29 cellular contexts compared by ENCODE assay signal in genomic region chr1:232426801-232427200, GRCh38.
"Had no signal": no experiment of that assay in that cellular context is flagged by ENCODE, and none has a peak within 500 bp of the region (broad histone marks: within the 10 kb centered on the region; RNA-seq: fewer than 3 reads in every experiment).

No MANE protein-coding gene starts in this region.

- ATAC-seq: activated CD8-positive, alpha-beta memory T cell treated with anti-CD3 and anti-CD28 coated beads, Interleukin-2, amount 10 ng/mL, durations not matched to agents 7 days and 5 days; activated T-helper 17 cell treated with anti-CD3 and anti-CD28 coated beads, Interleukin-2, amount 50 U/mL, for 72 hours; Panc1; Right ventricle myocardium inferior; WTC11 had no signal

- H3K9me3 ChIP-seq: SK-N-SH had no signal

- DNase-seq: activated CD4-positive, alpha-beta T cell treated with anti-CD3 and anti-CD28 coated beads for 1 hour; activated CD4-positive, alpha-beta T cell treated with anti-CD3 and anti-CD28 coated beads, Interleukin-2, amount 10 ng/mL, durations not matched to agents 24 days and 14 days; activated CD4-positive, alpha-beta T cell treated with anti-CD3 and anti-CD28 coated beads, Interleukin-2, amount 50 U/mL, for 48 hours; activated CD8-positive, alpha-beta memory T cell treated with anti-CD3 and anti-CD28 coated beads, Interleukin-2, amount 10 ng/mL, durations not matched to agents 7 days and 5 days; activated gamma-delta T cell; activated naive CD4-positive, alpha-beta T cell treated with anti-CD3 and anti-CD28 coated beads, Interleukin-2, amount 10 ng/mL, durations not matched to agents 7 days and 5 days; activated naive CD8-positive, alpha-beta T cell treated with anti-CD3 and anti-CD28 coated beads for 36 hours; activated T-cell treated with anti-CD3 and anti-CD28 coated beads for 4 hours; activated T-cell treated with anti-CD3 and anti-CD28 coated beads, Interleukin-2, amount 50 U/mL, for 48 hours; anterior cingulate cortex; cerebellar nuclear complex; KG1; MV-4-11; NCI-H1092 treated with DMSO at 0.1 percent for 48 hours; NCI-H1417 treated with DMSO at 0.1 percent for 48 hours; NCI-H1694; NCI-H2029; NCI-H2107; NCI-H2171 treated with DMSO at 0.1 percent for 48 hours; NCI-H226; NCI-H526; NCI-H774; RPMI8226; SK-N-SH; SW 1271 had no signal

- H3K4me2 ChIP-seq: SK-N-SH had no signal
